18 cellular contexts compared by ENCODE assay signal in the genomic region with DNA sequence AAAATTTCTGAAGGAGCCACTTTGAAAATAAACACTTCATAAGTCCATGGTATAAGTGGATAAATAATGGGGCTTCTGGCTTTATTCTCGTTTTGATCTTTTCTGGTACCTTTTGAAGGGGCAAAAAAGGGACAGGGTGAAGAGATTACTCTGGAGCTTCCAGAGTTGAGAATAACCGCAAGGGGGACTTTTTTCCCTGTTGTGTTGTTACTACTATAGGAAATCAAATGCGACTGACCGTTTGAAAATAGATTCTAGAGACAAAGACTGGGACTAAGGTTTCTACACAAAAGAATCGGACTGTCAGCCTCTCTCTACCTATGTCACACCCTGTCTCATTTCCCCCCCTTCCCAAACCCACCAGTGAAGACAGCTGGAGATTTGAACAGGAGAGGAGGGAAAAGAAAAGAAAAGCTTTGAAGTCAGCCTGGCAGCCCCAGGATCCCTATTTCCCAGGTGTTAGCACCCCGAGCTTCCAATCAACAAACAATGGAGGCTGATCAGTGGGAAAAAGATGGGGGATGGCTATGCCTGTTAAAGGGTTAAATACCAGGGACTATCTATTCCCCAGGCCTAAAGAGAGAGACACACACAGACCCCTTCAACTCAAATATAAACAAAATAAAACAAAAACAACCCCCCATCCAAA. TPM values are rescaled to one million over a fixed set of nuclear protein-coding genes. Genes with fewer than 3 reads are reported as not detected.
DNase-seq lines count a peak whose midpoint lies in the region; ATAC-seq, FAIRE-seq and TF ChIP-seq lines count a peak whose summit lies in the region.
"Had no signal": no experiment of that assay in that cellular context is flagged by ENCODE, and none has a peak within 500 bp of the region (broad histone marks: within the 10 kb centered on the region; RNA-seq: fewer than 3 reads in every experiment).

No MANE protein-coding gene starts in this region.

- TF ChIP-seq EP300 in sigmoid colon (IDR thresholded peaks at IDR 0.05), result no peak

- peak overlapping the region; percentile 94 to 99 (median 96) for H3K27ac ChIP-seq in sigmoid colon
- H3K27ac ChIP-seq: SK-N-MC had no signal

- H3K4me3 ChIP-seq in AG10803 (ENCODE audit: low read length), result peak overlapping the region; percentile 59
- peak overlapping the region; percentile 73 for H3K4me3 ChIP-seq in adipocyte (ENCODE audit: low read length)
- H3K4me3 ChIP-seq in fibroblast of the aortic adventitia (ENCODE audit: low read depth, low read length), result peak overlapping the region; percentile 55
- peak overlapping the region; percentile 18 to 84 (median 38) for H3K4me3 ChIP-seq in sigmoid colon
- H3K4me3 ChIP-seq: uterus had no signal

- WGBS in sigmoid colon, 2 donors, result 73 to 81% methylated on average over 6 of the region's 6 CpGs

- H3K9ac ChIP-seq in adipocyte (ENCODE audit: low read length), result peak overlapping the region; percentile 88

- no peak for DNase-seq in AG10803 (ENCODE audit: low read depth)
- DNase-seq in adipocyte (ENCODE audit: low read depth), result no peak
- peak; percentile 68 for DNase-seq in fibroblast of the aortic adventitia (ENCODE audit: low read depth)
- no peak for DNase-seq in sigmoid colon
- DNase-seq in RCC 7860 (ENCODE audit: low spot score), result no peak
- no peak for DNase-seq in NCI-H1930 (lab: John Stamatoyannopoulos, UW)
- DNase-seq in T1000 (lab: John Stamatoyannopoulos, UW), result no peak
- DNase-seq: activated CD4-positive, alpha-beta memory T cell treated with anti-CD3 and anti-CD28 coated beads, Interleukin-2, amount 10 ng/mL, durations not matched to agents 7 days and 5 days; dermis blood vessel endothelial cell; foreskin melanocyte; NCI-H1092 treated with DMSO at 0.1 percent for 48 hours; NCI-H226; stimulated activated CD4-positive, alpha-beta T cell treated with anti-CD3 and anti-CD28 coated beads, Interleukin-1b, Interleukin-23, amount 100 ng/mL, for 48 hours; uterus had no signal

- ATAC-seq in esophagus mucosa, result no peak
- ATAC-seq: activated T-helper 17 cell treated with anti-CD3 and anti-CD28 coated beads, Interleukin-2, amount 50 U/mL, for 72 hours had no signal

- H3K36me3 ChIP-seq in adipocyte (ENCODE audit: control insufficient read depth, insufficient read depth, low read length, severe bottlenecking) (no peaks in the 10 kb centered on the region), sigmoid colon (no peaks in the 10 kb centered on the region)
- H3K36me3 ChIP-seq: uterus had no signal

- H3K9me3 ChIP-seq in adipocyte (ENCODE audit: control insufficient read depth, low read length) (no peaks in the 10 kb centered on the region), sigmoid colon (no peaks in the 10 kb centered on the region)
- H3K9me3 ChIP-seq: uterus had no signal

- FAIRE-seq in RCC 7860 (lab: Jason Lieb, UNC), result no peak
- FAIRE-seq: islet of Langerhans had no signal

- TF ChIP-seq POLR2A in sigmoid colon (IDR thresholded peaks at IDR 0.05), result no peak

- no peaks in the 10 kb centered on the region for H3K27me3 ChIP-seq in adipocyte (replicated peaks; ENCODE audit: control insufficient read depth, insufficient read depth, low read length)
- H3K27me3 ChIP-seq in sigmoid colon, result no peaks in the 10 kb centered on the region

- intact Hi-C loops in sigmoid colon (cut with DNase I), result no loop called here

- peaks cover 81% of the 10 kb centered on the region for H3K4me1 ChIP-seq in adipocyte (ENCODE audit: control insufficient read depth, insufficient read depth, low read length)
- H3K4me1 ChIP-seq in sigmoid colon, result peaks cover 0 to 100% (median 97%) of the 10 kb centered on the region in 4 donors
- H3K4me1 ChIP-seq: uterus had no signal

- peak; percentile 25; the same call in 1 of the 2 replicates for TF ChIP-seq CTCF in AG10803 (conservative IDR thresholded peaks at IDR 0.05; ENCODE audit: low read length)
- TF ChIP-seq CTCF in fibroblast of the aortic adventitia (IDR thresholded peaks at IDR 0.05; ENCODE audit: insufficient read depth, low read length), result peak; percentile 35
- peak in 1 of 4 experiments; percentile 25 for TF ChIP-seq CTCF in sigmoid colon (IDR thresholded peaks at IDR 0.05)

RNA-seq across cellular contexts. Expression of a gene that starts 8.3 kb away (rescaled TPM):
- total RNA-seq in fibroblast of the aortic adventitia (ENCODE audit: low replicate concordance) (3.8 and 7.0 TPM in 2 replicates), sigmoid colon (1 to 10 TPM; 4.6 to 8.3 (median 5.4) TPM), esophagus mucosa (2.4 TPM)
- polyA plus RNA-seq in sigmoid colon, result 1 to 10 TPM in 2 of 3 donors, under 1 TPM in 1; 0.23 to 2.7 (median 1.2) TPM

RNA-seq across cellular contexts. Expression of a gene that starts 20.2 kb away (rescaled TPM):
- 9.7 and 14.2 TPM in 2 replicates for total RNA-seq in fibroblast of the aortic adventitia (ENCODE audit: low replicate concordance)
- 10 to 100 TPM; 25.3 to 64.3 (median 30.1) TPM for total RNA-seq in sigmoid colon
- polyA plus RNA-seq in sigmoid colon, result 10 to 100 TPM in 2 of 3 donors, 1 to 10 TPM in 1; 6.2 to 16.7 (median 10.2) TPM
- total RNA-seq in esophagus mucosa, result 6.0 TPM

RNA-seq across cellular contexts. Expression of a gene that starts 23.8 kb away (rescaled TPM):
- total RNA-seq in fibroblast of the aortic adventitia (ENCODE audit: low replicate concordance) (0.27 and 0.57 TPM in 2 replicates), sigmoid colon (1 to 10 TPM; 1.5 to 2.5 (median 2.1) TPM), esophagus mucosa (0.16 TPM)
- polyA plus RNA-seq in sigmoid colon, result 10 to 100 TPM in 1 of 3 donors, 1 to 10 TPM in 2; 3.2 to 13.9 (median 4.2) TPM
- total RNA-seq: activated T-helper 17 cell treated with anti-CD3 and anti-CD28 coated beads, Interleukin-2, amount 50 U/mL, for 72 hours had no signal

RNA-seq across cellular contexts. Expression of a gene that starts 24.9 kb away (rescaled TPM):
- total RNA-seq in fibroblast of the aortic adventitia (ENCODE audit: low replicate concordance), result 1.5 and 9.0 TPM in 2 replicates
- 10 to 100 TPM; 44.9 to 86.1 (median 63.6) TPM for total RNA-seq in sigmoid colon
- polyA plus RNA-seq in sigmoid colon, result 1 to 10 TPM; 1.6 to 7.8 (median 3.0) TPM
- 14.1 TPM for total RNA-seq in esophagus mucosa

RNA-seq across cellular contexts. Expression of a gene that starts 35.0 kb away (rescaled TPM):
- total RNA-seq in fibroblast of the aortic adventitia (ENCODE audit: low replicate concordance), result 0.63 and 13.1 TPM in 2 replicates
- 10 to 100 TPM in 3 of 4 donors, 1 to 10 TPM in 1; 6.7 to 10.5 (median 10.3) TPM for total RNA-seq in sigmoid colon
- polyA plus RNA-seq in sigmoid colon, result 10 to 100 TPM in 2 of 3 donors, 1 to 10 TPM in 1; 6.0 to 28.5 (median 10.2) TPM
- 0.28 TPM for total RNA-seq in esophagus mucosa
